In genomic region chr4:113641025-113641431, GRCh38 we compare ENCODE assay signal across 8 cellular contexts.
DNase-seq lines count a peak whose midpoint lies in the region; ATAC-seq and TF ChIP-seq lines count a peak whose summit lies in the region.

No MANE protein-coding gene starts in this region.

- peaks cover 77% of the 10 kb centered on the region for H3K4me1 ChIP-seq in mucosa of stomach (ENCODE audit: control insufficient read depth, insufficient read depth, low read length)

- no peak overlapping the region for H3K27ac Mint-ChIP-seq in mesothelial cell of epicardium

- DNase-seq in NCI-H128 (lab: John Stamatoyannopoulos, UW; ENCODE audit: unreplicated experiment) (no peak), mesothelial cell of epicardium (ENCODE audit: low spot score in 2 of 2, unreplicated experiment in 2 of 2) (no peak), HCEC 1CT (no peak), H7 (no peak)

- no peaks in the 10 kb centered on the region for H3K9me3 Mint-ChIP-seq in mesothelial cell of epicardium

- H3K9me3 ChIP-seq in mucosa of stomach (ENCODE audit: control insufficient read depth, low read length): no peaks in the 10 kb centered on the region

- ATAC-seq in GM18867 (IDR thresholded peaks at IDR 0.05; ENCODE audit: unreplicated experiment): peak; percentile 76
- peak; percentile 66 for ATAC-seq in GM21825 (IDR thresholded peaks at IDR 0.05; ENCODE audit: unreplicated experiment)
- peak; percentile 80 for ATAC-seq in HG03521 (IDR thresholded peaks at IDR 0.05; ENCODE audit: unreplicated experiment)

- H3K4me3 ChIP-seq in mucosa of stomach (ENCODE audit: low read length): no peak overlapping the region
- no peak overlapping the region for H3K4me3 ChIP-seq in H7 (ENCODE audit: insufficient read depth, low read depth, low read length)

- peak overlapping the region; percentile 36 for H3K9ac ChIP-seq in mucosa of stomach (ENCODE audit: low read length)

- no peak overlapping the region for H3K4me3 Mint-ChIP-seq in mesothelial cell of epicardium

- H3K27me3 ChIP-seq in mucosa of stomach (ENCODE audit: control insufficient read depth, insufficient read depth, low read length) (no peaks in the 10 kb centered on the region), H7 (ENCODE audit: control insufficient read depth, insufficient read depth, low read length) (no peaks in the 10 kb centered on the region)

- H3K36me3 ChIP-seq in mucosa of stomach (ENCODE audit: control insufficient read depth, insufficient read depth, low read length) (no peaks in the 10 kb centered on the region), H7 (replicated peaks; ENCODE audit: control insufficient read depth, insufficient read depth, low read length) (no peaks in the 10 kb centered on the region)

- H3K36me3 Mint-ChIP-seq in mesothelial cell of epicardium: no peaks in the 10 kb centered on the region

- H3K27me3 Mint-ChIP-seq in mesothelial cell of epicardium (ENCODE audit: low read depth): no peaks in the 10 kb centered on the region

- peaks cover 28% of the 10 kb centered on the region for H3K4me1 Mint-ChIP-seq in mesothelial cell of epicardium

- TF ChIP-seq CTCF in mesothelial cell of epicardium (IDR thresholded peaks at IDR 0.05; ENCODE audit: unreplicated experiment): no peak
